In the genomic region with DNA sequence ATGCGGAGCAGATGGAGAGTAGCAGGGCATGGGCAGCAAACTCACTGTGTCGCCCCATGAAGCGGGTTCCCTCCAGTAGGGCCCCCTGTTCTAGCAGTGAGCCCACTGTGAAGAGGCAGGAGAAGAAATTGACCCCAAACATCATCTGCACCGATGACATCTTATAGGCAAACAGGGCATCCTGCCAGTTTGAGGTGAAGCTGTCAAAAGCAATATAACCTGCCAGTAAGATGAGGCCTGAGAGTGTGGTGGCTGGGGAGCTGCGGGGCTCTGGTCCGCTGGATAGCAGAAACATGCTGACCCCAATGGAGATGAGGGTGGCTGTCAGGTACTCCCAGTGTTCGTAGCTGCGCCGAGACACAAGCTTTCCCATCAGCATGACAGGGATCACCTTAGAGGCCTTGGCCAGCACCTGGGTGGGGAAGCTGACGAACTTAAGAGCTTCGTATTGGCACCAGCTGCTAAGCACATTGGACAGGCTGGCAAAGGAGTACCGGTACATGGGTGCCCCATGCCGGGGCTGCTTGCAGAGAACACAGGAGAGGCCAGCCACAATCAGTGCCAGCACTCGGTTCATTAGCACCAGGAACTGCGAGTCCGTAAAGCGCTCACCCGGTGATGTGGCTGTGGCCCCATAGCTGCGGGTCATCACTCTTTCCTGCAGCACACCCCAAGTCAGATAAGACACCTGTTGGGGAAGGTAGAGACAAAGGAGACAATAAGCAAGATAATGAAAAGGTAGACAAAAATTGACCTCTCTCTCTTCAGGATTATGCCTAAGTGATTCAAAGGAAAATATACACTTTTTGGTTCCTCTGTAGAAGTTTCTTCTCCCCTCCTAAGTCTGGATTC, we compare ENCODE assay signal across 1 cellular context.
TF ChIP-seq lines count a peak whose summit lies in the region.

No MANE protein-coding gene starts in this region.

TF ChIP-seq in HCT116, 20 proteins besides CTCF, POLR2A, EP300 and RAD21:
- TF ChIP-seq SP1 (IDR thresholded peaks at IDR 0.05; ENCODE audit: low read depth) (no peak), POLR2AphosphoS5 (IDR thresholded peaks at IDR 0.05; ENCODE audit: low read depth, low read length) (peak; percentile 67)
TF ChIP-seq in HCT116: peak in this region for 1.
